Comparison of ENCODE assay signal across 10 cellular contexts in the genomic region with DNA sequence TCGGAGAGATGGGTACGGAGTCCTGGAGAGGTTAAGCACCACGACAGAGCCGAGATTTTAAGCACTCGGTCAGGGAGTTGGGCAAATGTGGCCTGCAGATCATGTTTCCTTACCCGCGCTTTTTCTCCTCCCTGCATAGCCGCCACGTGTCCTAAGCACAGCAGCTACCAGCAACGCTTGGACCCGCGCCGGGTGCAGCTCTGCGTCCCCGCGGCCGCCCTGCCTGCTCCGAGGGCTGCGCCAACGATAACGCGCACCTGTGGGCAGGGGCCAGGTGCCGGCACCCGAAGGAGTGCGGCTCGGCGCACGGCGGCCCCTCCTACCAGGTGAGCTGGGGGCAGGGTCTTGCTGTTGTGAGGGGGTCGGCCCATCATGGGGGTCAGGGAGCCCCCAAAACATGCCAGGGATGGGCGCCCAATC. TPM values are rescaled to one million over a fixed set of nuclear protein-coding genes. Genes with fewer than 3 reads are reported as not detected.
DNase-seq lines count a peak whose midpoint lies in the region; FAIRE-seq and TF ChIP-seq lines count a peak whose summit lies in the region.
"Had no signal": no experiment of that assay in that cellular context is flagged by ENCODE, and none has a peak within 500 bp of the region (broad histone marks: within the 10 kb centered on the region; RNA-seq: fewer than 3 reads in every experiment).

No MANE protein-coding gene starts in this region.

- H3K4me1 ChIP-seq in H1 (replicated peaks in 1 of 4; ENCODE audit: control insufficient read depth in 3 of 4, insufficient read depth in 4 of 4, low read length in 3 of 4) = peaks cover 3 to 14% (median 6%) of the 10 kb centered on the region in 4 experiments; a peak in 6 of 7 replicates
- peaks cover 0 to 3% of the 10 kb centered on the region in 2 donors for H3K4me1 ChIP-seq in neuronal stem cell (ENCODE audit: control insufficient read depth in 2 of 2, insufficient read depth in 1 of 2, low read depth in 1 of 2, low read length in 2 of 2)
- H3K4me1 ChIP-seq in kidney (ENCODE audit: control insufficient read depth in 1 of 2, insufficient read depth in 1 of 2, low read depth in 1 of 2, low read length in 2 of 2) = no peaks in the 10 kb centered on the region

- H3K27me3 ChIP-seq in H1 (replicated peaks in 1 of 4; ENCODE audit: control insufficient read depth in 3 of 4, extremely low read depth in 1 of 4, insufficient read depth in 3 of 4, low read length in 3 of 4) (no peaks in the 10 kb centered on the region), neuronal stem cell (ENCODE audit: control insufficient read depth in 3 of 3, insufficient read depth in 3 of 3, low read depth in 1 of 3, low read length in 3 of 3) (peaks cover 0 to 14% (median 6%) of the 10 kb centered on the region in 3 experiments)
- H3K27me3 ChIP-seq: cardiac muscle cell had no signal

- H3K36me3 ChIP-seq in H1 (ENCODE audit: control insufficient read depth in 2 of 4, insufficient read depth in 4 of 4, low read length in 3 of 4) (no peaks in the 10 kb centered on the region), neuronal stem cell (replicated peaks in 1 of 2; ENCODE audit: control insufficient read depth in 2 of 2, insufficient read depth in 2 of 2, low read length in 2 of 2) (no peaks in the 10 kb centered on the region), kidney (ENCODE audit: control insufficient read depth in 1 of 2, insufficient read depth in 2 of 2, low read length in 2 of 2) (no peaks in the 10 kb centered on the region)
- H3K36me3 ChIP-seq: cardiac muscle cell had no signal

- H3K9me3 ChIP-seq in H1 (ENCODE audit: insufficient read depth in 2 of 2, low read depth in 1 of 2, low read length in 1 of 2) (no peaks in the 10 kb centered on the region), neuronal stem cell (replicated peaks in 1 of 2; ENCODE audit: control insufficient read depth in 2 of 2, insufficient read depth in 1 of 2, low read depth in 1 of 2, low read length in 2 of 2) (no peaks in the 10 kb centered on the region), kidney (ENCODE audit: control insufficient read depth in 1 of 2, low read length in 2 of 2) (no peaks in the 10 kb centered on the region)

- H3K23ac ChIP-seq in H1 (ENCODE audit: insufficient read length) = no peak overlapping the region
- H3K23ac ChIP-seq in neuronal stem cell (ENCODE audit: low read depth, low read length, poor library complexity) = peak overlapping the region; percentile 67

- H4K91ac ChIP-seq in H1 (replicated peaks; ENCODE audit: insufficient read length, low read length) (peak overlapping the region; percentile 84), neuronal stem cell (ENCODE audit: low read depth, low read length, poor library complexity) (no peak overlapping the region)

- H3K79me2 ChIP-seq in H1 (ENCODE audit: control insufficient read depth in 1 of 2, insufficient read depth in 2 of 2, low read length in 2 of 2) = no peaks in the 10 kb centered on the region

- TF ChIP-seq CTCF in H1 (IDR thresholded peaks at IDR 0.05; ENCODE audit: control extremely low read depth in 1 of 3, insufficient read depth in 1 of 3, low read depth in 1 of 3, low read length in 3 of 3) (no peak), kidney (IDR thresholded peaks at IDR 0.05; ENCODE audit: borderline replicate concordance, extremely low read depth, insufficient read depth) (no peak)

- H3K18ac ChIP-seq in H1 (ENCODE audit: extremely low read depth, low read length) (peak overlapping the region; percentile 97), neuronal stem cell (ENCODE audit: low read length) (peak overlapping the region; percentile 97)

- peaks cover 5% of the 10 kb centered on the region; the same call in 1 of the 2 replicates for H3K23me2 ChIP-seq in H1 (ENCODE audit: low read depth, low read length)

- no peak overlapping the region for H3K14ac ChIP-seq in H1 (ENCODE audit: insufficient read length)
- peak overlapping the region; percentile 64 for H3K14ac ChIP-seq in neuronal stem cell (ENCODE audit: low read length)

- intact Hi-C loops in kidney (cut with DNase I) = no loop called here

- no peak overlapping the region for H3K56ac ChIP-seq in H1 (replicated peaks; ENCODE audit: insufficient read length, low read depth, low read length)

- FAIRE-seq in H1 (lab: Jason Lieb, UNC) (no peak), kidney (lab: Jason Lieb, UNC) (no peak)

- CTCF ChIA-PET in H1 (lab: Charles Lee; ENCODE audit: partially characterized antibody) = interaction anchor here (0.8 to 5.1 kb wide), 17 partner anchors 10 to 250 kb away, joined by 3 to 56 read pairs (median 8); partner anchors contain the start of genes FXYD5, HPN and LGI4

- H2BK12ac ChIP-seq in H1 (ENCODE audit: low read depth, low read length) = peak overlapping the region; percentile 95
- H2BK12ac ChIP-seq in neuronal stem cell (ENCODE audit: low read length) = peak overlapping the region; percentile 99

- H2BK5ac ChIP-seq in H1 (ENCODE audit: low read depth, low read length) (no peak overlapping the region), neuronal stem cell (ENCODE audit: low read length) (no peak overlapping the region)

- peak overlapping the region; percentile 89 for H2BK120ac ChIP-seq in H1 (replicated peaks; ENCODE audit: low read depth, low read length)
- no peak overlapping the region for H2BK120ac ChIP-seq in neuronal stem cell (ENCODE audit: low read depth, low read length)

- H3K9ac ChIP-seq in H1 (replicated peaks in 1 of 4; ENCODE audit: extremely low read depth in 1 of 4, low read depth in 3 of 4, low read length in 3 of 4) (peak overlapping the region in 3 of 4 experiments; percentile 20 to 38 (median 26); a peak in 2 of 7 replicates), neuronal stem cell (ENCODE audit: low read depth, low read length, poor library complexity) (no peak overlapping the region), kidney (ENCODE audit: low read length in 2 of 2) (no peak overlapping the region)

- TF ChIP-seq POLR2A in H1 (IDR thresholded peaks at IDR 0.05; ENCODE audit: control extremely low read depth in 1 of 2, low read depth in 2 of 2, low read length in 2 of 2) = 0 out of 3 replicates have a peak, but pooled peaks of 1 of the 2 experiments have one; percentile 19

- WGBS in H1 (ENCODE audit: extremely low coverage in 1 of 2, insufficient coverage in 1 of 2, insufficient read length in 1 of 2, insufficient replicate concordance in 2 of 2, low coverage in 1 of 2, low lambda C conversion rate in 2 of 2, missing lambda C conversion rate in 1 of 2), 2 experiments = 13% methylated on average over 30 of the region's 31 CpGs; no CpG with 5 or more reads in 1 of the 2 experiments
- WGBS in neuronal stem cell (ENCODE audit: extremely low coverage in 2 of 2, insufficient read length in 2 of 2, insufficient replicate concordance in 1 of 2), 2 donors = no CpG with 5 or more reads among the region's 31 CpGs

- peak overlapping the region; percentile 63 for H4K5ac ChIP-seq in H1 (ENCODE audit: insufficient read length, low read depth, low read length)

- peak overlapping the region; percentile 89; the same call in 1 of the 2 replicates for H2AFZ ChIP-seq in H1 (ENCODE audit: low read length)
- peak overlapping the region; percentile 48 for H2AFZ ChIP-seq in neuronal stem cell (ENCODE audit: low read length)

- peak overlapping the region; percentile 13 to 45 (median 36); a peak in 7 of 8 replicates for H3K4me3 ChIP-seq in H1 (ENCODE audit: extremely low read depth in 1 of 4, insufficient read depth in 2 of 4, low read depth in 3 of 4, low read length in 4 of 4)
- peak overlapping the region in 1 of 2 donors; percentile 63 for H3K4me3 ChIP-seq in neuronal stem cell (ENCODE audit: low read length in 2 of 2)
- peak overlapping the region in 1 of 2 donors; percentile 22 for H3K4me3 ChIP-seq in kidney (ENCODE audit: low read length in 2 of 2)
- H3K4me3 ChIP-seq: cardiac muscle cell had no signal

- DNase-seq in COR-L47 (lab: John Stamatoyannopoulos, UW) (peak; percentile 51), NCI-H146 treated with DMSO at 0.1 percent for 48 hours (lab: John Stamatoyannopoulos, UW; ENCODE audit: unreplicated experiment) (peak; percentile 31), H1 (ENCODE audit: low read depth in 1 of 2, low spot score in 2 of 2) (peak in 1 of 2 experiments; percentile 72), neuronal stem cell (ENCODE audit: low spot score) (no peak), Ammon's horn (ENCODE audit: low spot score) (no peak), NCI-H1105 (lab: John Stamatoyannopoulos, UW) (no peak), kidney (no peak)
- no peak for DNase-seq in activated CD8-positive, alpha-beta memory T cell treated with anti-CD3 and anti-CD28 coated beads for 24 hours
- DNase-seq: activated CD4-positive, CD25-positive, alpha-beta regulatory T cell had no signal

- H3K27ac ChIP-seq in H1 (ENCODE audit: low read depth, low read length) = no peak overlapping the region
- no peak overlapping the region for H3K27ac ChIP-seq in neuronal stem cell (replicated peaks; ENCODE audit: low read length)
- H3K27ac ChIP-seq in kidney (ENCODE audit: low read depth in 2 of 2, low read length in 2 of 2) = no peak overlapping the region
- H3K27ac ChIP-seq: cardiac muscle cell had no signal

- POLR2A ChIA-PET in H1 (lab: Charles Lee; ENCODE audit: partially characterized antibody) = interaction anchor here (0.9 to 3.8 kb wide), 4 partner anchors 10 to 26 kb away, joined by 3 to 26 read pairs (median 4); no protein-coding TSS in a partner anchor

- TF ChIP-seq RAD21 in H1 (IDR thresholded peaks at IDR 0.05 in 1 of 2, conservative IDR thresholded peaks at IDR 0.05 in 1 of 2; ENCODE audit: low read depth in 2 of 2, low read length in 2 of 2) = no peak

- H3K4ac ChIP-seq in H1 (replicated peaks; ENCODE audit: insufficient read length, low read depth, low read length) = peak overlapping the region; percentile 55
- no peak overlapping the region for H3K4ac ChIP-seq in neuronal stem cell (ENCODE audit: low read length)

- no peak overlapping the region for H2AK5ac ChIP-seq in H1 (ENCODE audit: low read depth, low read length)
- H2AK5ac ChIP-seq in neuronal stem cell (ENCODE audit: low read depth, low read length) = peak overlapping the region; percentile 87

- peak overlapping the region; percentile 64 to 77 for H3K4me2 ChIP-seq in H1 (ENCODE audit: insufficient read depth in 1 of 2, low read depth in 2 of 2, low read length in 2 of 2)
- H3K4me2 ChIP-seq in neuronal stem cell (ENCODE audit: insufficient read depth, low read length, poor library complexity, severe bottlenecking) = peak overlapping the region; percentile 43

- peak overlapping the region; percentile 72; the same call in 1 of the 2 replicates for H2BK15ac ChIP-seq in H1 (ENCODE audit: low read length)
- peak overlapping the region; percentile 25 for H2BK15ac ChIP-seq in neuronal stem cell (ENCODE audit: low read length)

- TF ChIP-seq EP300 in H1 (IDR thresholded peaks at IDR 0.05; ENCODE audit: borderline replicate concordance in 1 of 2, low read depth in 2 of 2, low read length in 2 of 2) = no peak

- H3K79me1 ChIP-seq in H1 (ENCODE audit: low read depth, low read length) (no peaks in the 10 kb centered on the region), neuronal stem cell (ENCODE audit: low read depth, low read length) (peaks cover 3% of the 10 kb centered on the region)

- H2BK20ac ChIP-seq in H1 (ENCODE audit: low read length) = peak overlapping the region; percentile 87; the same call in 1 of the 2 replicates

- no peaks in the 10 kb centered on the region for H4K20me1 ChIP-seq in H1 (replicated peaks in 1 of 2; ENCODE audit: control insufficient read depth in 1 of 2, insufficient read depth in 2 of 2, low read length in 2 of 2)

- H4K8ac ChIP-seq in H1 (ENCODE audit: extremely low read depth, insufficient read depth, low read length) (peak overlapping the region; percentile 65; the same call in 1 of the 2 replicates), neuronal stem cell (ENCODE audit: low read depth, low read length) (no peak overlapping the region)

RNA-seq across cellular contexts. Expression of gene FXYD3, which starts 24.8 kb away (rescaled TPM):
- 0.86 TPM in 1 of 2 replicates, not detected in the other for total RNA-seq in H1 (2021; fragmentation: NEBNext Ultra II Directional; extraction: Animal tissue kit (Norgen Biotek cat#: 25700))
- polyA plus RNA-seq in H1 (2011; rRNA removed) (0.09 and 0.33 TPM in 2 replicates), kidney (ENCODE audit: insufficient read depth, low read depth, low replicate concordance) (26.4 TPM)
- 0.22 TPM for polyA plus RNA-seq in H1 (2011; cell fraction: cytosol; rRNA removed)
- polyA plus RNA-seq in H1 (2011; cell fraction: nucleus; rRNA removed) = 0.66 TPM
- 0.41 to 0.76 TPM (median 0.57 TPM) in 3 of 4 replicates, not detected in the other for polyA plus RNA-seq in H1 (2012, experiment 1 of 2)
- not detected for polyA plus RNA-seq in H1 (2012, experiment 2 of 2)
- polyA plus RNA-seq in H1 (2013, experiment 1 of 2) = 0.10 TPM
- 0.37 TPM for polyA plus RNA-seq in H1 (2013, experiment 2 of 2)
- 1.5 TPM in 1 of 2 replicates, not detected in the other for polyA minus RNA-seq in H1 (2011; rRNA and poly(A)+ RNA removed)
- not detected for polyA minus RNA-seq in H1 (2011; cell fraction: cytosol; rRNA and poly(A)+ RNA removed)
- not detected for polyA minus RNA-seq in H1 (2011; cell fraction: nucleus; rRNA and poly(A)+ RNA removed)
- 0.07 TPM for polyA plus RNA-seq in neuronal stem cell (2013, experiment 1 of 2)
- 0.12 TPM for polyA plus RNA-seq in neuronal stem cell (2013, experiment 2 of 2)
- 33.7 TPM for total RNA-seq in kidney
- total RNA-seq: cardiac muscle cell had no signal

RNA-seq across cellular contexts. Expression of gene LGI4, which starts 44.1 kb away (rescaled TPM):
- total RNA-seq in H1 (2021; fragmentation: NEBNext Ultra II Directional; extraction: Animal tissue kit (Norgen Biotek cat#: 25700)) = 2.0 and 2.9 TPM in 2 replicates
- polyA plus RNA-seq in H1 (2011; rRNA removed) = 8.2 and 9.4 TPM in 2 replicates
- 9.4 TPM for polyA plus RNA-seq in H1 (2011; cell fraction: cytosol; rRNA removed)
- 32.9 TPM for polyA plus RNA-seq in H1 (2011; cell fraction: nucleus; rRNA removed)
- polyA plus RNA-seq in H1 (2012, experiment 1 of 2) = 5.6 to 9.8 TPM (median 8.1 TPM) in 4 replicates
- polyA plus RNA-seq in H1 (2012, experiment 2 of 2) = 2.6 TPM
- 2.1 TPM for polyA plus RNA-seq in H1 (2013, experiment 1 of 2)
- 2.1 TPM for polyA plus RNA-seq in H1 (2013, experiment 2 of 2)
- 0.88 and 2.1 TPM in 2 replicates for polyA minus RNA-seq in H1 (2011; rRNA and poly(A)+ RNA removed)
- 0.66 TPM for polyA minus RNA-seq in H1 (2011; cell fraction: cytosol; rRNA and poly(A)+ RNA removed)
- polyA minus RNA-seq in H1 (2011; cell fraction: nucleus; rRNA and poly(A)+ RNA removed) = 4.2 TPM
- 2.0 TPM for polyA plus RNA-seq in neuronal stem cell (2013, experiment 1 of 2)
- 1.8 TPM for polyA plus RNA-seq in neuronal stem cell (2013, experiment 2 of 2)
- 7.5 TPM for total RNA-seq in kidney
- 5.1 TPM for polyA plus RNA-seq in kidney (ENCODE audit: insufficient read depth, low read depth, low replicate concordance)

RNA-seq across cellular contexts. Expression of gene FXYD1, which starts 47.8 kb away (rescaled TPM):
- 8.1 and 10.3 TPM in 2 replicates for total RNA-seq in H1 (2021; fragmentation: NEBNext Ultra II Directional; extraction: Animal tissue kit (Norgen Biotek cat#: 25700))
- polyA plus RNA-seq in H1 (2011; rRNA removed) (1.6 and 3.3 TPM in 2 replicates), kidney (ENCODE audit: insufficient read depth, low read depth, low replicate concordance) (39.0 TPM)
- polyA plus RNA-seq in H1 (2011; cell fraction: cytosol; rRNA removed) = 2.7 TPM
- polyA plus RNA-seq in H1 (2011; cell fraction: nucleus; rRNA removed) = 6.7 TPM
- 7.4 to 19.9 TPM (median 15.6 TPM) in 4 replicates for polyA plus RNA-seq in H1 (2012, experiment 1 of 2)
- polyA plus RNA-seq in H1 (2012, experiment 2 of 2) = 4.1 TPM
- 10.4 TPM for polyA plus RNA-seq in H1 (2013, experiment 1 of 2)
- 10.3 TPM for polyA plus RNA-seq in H1 (2013, experiment 2 of 2)
- 0.49 and 0.69 TPM in 2 replicates for polyA minus RNA-seq in H1 (2011; rRNA and poly(A)+ RNA removed)
- polyA minus RNA-seq in H1 (2011; cell fraction: cytosol; rRNA and poly(A)+ RNA removed) = 2.1 TPM
- 4.1 TPM for polyA minus RNA-seq in H1 (2011; cell fraction: nucleus; rRNA and poly(A)+ RNA removed)
- polyA plus RNA-seq in neuronal stem cell (2013, experiment 1 of 2) = 0.85 TPM
- polyA plus RNA-seq in neuronal stem cell (2013, experiment 2 of 2) = 1.2 TPM
- total RNA-seq in kidney = 31.8 TPM

RNA-seq across cellular contexts. Expression of gene HPN, which starts 49.3 kb away (rescaled TPM):
- 12.3 and 14.7 TPM in 2 replicates for total RNA-seq in H1 (2021; fragmentation: NEBNext Ultra II Directional; extraction: Animal tissue kit (Norgen Biotek cat#: 25700))
- polyA plus RNA-seq in H1 (2011; rRNA removed) (33.7 and 49.9 TPM in 2 replicates), kidney (ENCODE audit: insufficient read depth, low read depth, low replicate concordance) (331 TPM)
- polyA plus RNA-seq in H1 (2011; cell fraction: cytosol; rRNA removed) = 32.0 TPM
- 86.2 TPM for polyA plus RNA-seq in H1 (2011; cell fraction: nucleus; rRNA removed)
- 8.3 to 24.9 TPM (median 19.7 TPM) in 4 replicates for polyA plus RNA-seq in H1 (2012, experiment 1 of 2)
- 19.5 TPM for polyA plus RNA-seq in H1 (2012, experiment 2 of 2)
- 14.3 TPM for polyA plus RNA-seq in H1 (2013, experiment 1 of 2)
- polyA plus RNA-seq in H1 (2013, experiment 2 of 2) = 13.3 TPM
- polyA minus RNA-seq in H1 (2011; rRNA and poly(A)+ RNA removed) = 6.3 and 7.6 TPM in 2 replicates
- polyA minus RNA-seq in H1 (2011; cell fraction: cytosol; rRNA and poly(A)+ RNA removed) = 16.4 TPM
- 19.0 TPM for polyA minus RNA-seq in H1 (2011; cell fraction: nucleus; rRNA and poly(A)+ RNA removed)
- polyA plus RNA-seq in neuronal stem cell (2013, experiment 1 of 2) = 0.36 TPM
- polyA plus RNA-seq in neuronal stem cell (2013, experiment 2 of 2) = 0.28 TPM
- 134 TPM for total RNA-seq in kidney

RNA-seq across cellular contexts. Expression of gene FXYD7, which starts 52.2 kb away (rescaled TPM):
- total RNA-seq in H1 (2021; fragmentation: NEBNext Ultra II Directional; extraction: Animal tissue kit (Norgen Biotek cat#: 25700)) = 14.3 and 15.4 TPM in 2 replicates
- polyA plus RNA-seq in H1 (2011; rRNA removed) = 12.1 and 17.5 TPM in 2 replicates
- polyA plus RNA-seq in H1 (2011; cell fraction: cytosol; rRNA removed) = 9.0 TPM
- polyA plus RNA-seq in H1 (2011; cell fraction: nucleus; rRNA removed) = 18.6 TPM
- polyA plus RNA-seq in H1 (2012, experiment 1 of 2) = 20.2 to 24.4 TPM (median 21.9 TPM) in 4 replicates
- polyA plus RNA-seq in H1 (2012, experiment 2 of 2) = 20.8 TPM
- 22.7 TPM for polyA plus RNA-seq in H1 (2013, experiment 1 of 2)
- polyA plus RNA-seq in H1 (2013, experiment 2 of 2) = 23.8 TPM
- polyA minus RNA-seq in H1 (2011; rRNA and poly(A)+ RNA removed) = 2.2 and 3.6 TPM in 2 replicates
- polyA minus RNA-seq in H1 (2011; cell fraction: cytosol; rRNA and poly(A)+ RNA removed) = 1.5 TPM
- 3.2 TPM for polyA minus RNA-seq in H1 (2011; cell fraction: nucleus; rRNA and poly(A)+ RNA removed)
- 2.3 TPM for polyA plus RNA-seq in neuronal stem cell (2013, experiment 1 of 2)
- 2.6 TPM for polyA plus RNA-seq in neuronal stem cell (2013, experiment 2 of 2)
- total RNA-seq in kidney = 0.94 TPM
- not detected for polyA plus RNA-seq in kidney (ENCODE audit: insufficient read depth, low read depth, low replicate concordance)

Comparison
In these comparisons a context has a peak if more than half of its experiments do, and no peak if none do; other contexts are left out.
1. DNase-seq: peak in COR-L47 (single experiment) and NCI-H146 treated with DMSO at 0.1 percent for 48 hours (single experiment); none in neuronal stem cell (single experiment), Ammon's horn (single experiment), NCI-H1105 (single experiment), kidney (single experiment) and activated CD8-positive, alpha-beta memory T cell treated with anti-CD3 and anti-CD28 coated beads for 24 hours (single experiment).
2. H3K9ac ChIP-seq: peak in H1 (3 of 4); none in neuronal stem cell (single experiment) and kidney (0 of 2).
3. RNA of gene FXYD3, which starts 24.8 kb away (total RNA-seq): 33.7 TPM in kidney (single experiment); 0.86 TPM in H1; every median in the first group is over 10 times any median in the second.